ENCODE assay signal across 27 cellular contexts in genomic region chr4:1656986-1657385, GRCh38.
"Had no signal": no experiment of that assay in that cellular context is flagged by ENCODE, and none has a peak within 500 bp of the region (broad histone marks: within the 10 kb centered on the region; RNA-seq: fewer than 3 reads in every experiment).

No MANE protein-coding gene starts in this region.

- H3K4me1 Mint-ChIP-seq: naive thymus-derived CD4-positive, alpha-beta T cell; natural killer cell; neural crest cell; stimulated activated effector memory CD8-positive, alpha-beta T cell treated with anti-CD3 and anti-CD28 coated beads, Interleukin-12 subunit alpha, Interleukin-12 subunit beta, amount 100 ng/mL, for 72 hours had no signal

- ATAC-seq: naive thymus-derived CD4-positive, alpha-beta T cell; natural killer cell; pancreas; right cardiac atrium; right lobe of liver; stimulated activated effector memory CD8-positive, alpha-beta T cell treated with anti-CD3 and anti-CD28 coated beads, Interleukin-12 subunit alpha, Interleukin-12 subunit beta, amount 100 ng/mL, for 72 hours; stimulated activated naive B cell treated with anti-CD40 and anti-IgM and Interleukin-4, amounts not matched to agents 10 μg/mL and 1 μg/mL and 100 μg/mL, for 72 hours had no signal

- DNase-seq: naive thymus-derived CD4-positive, alpha-beta T cell; natural killer cell; nephron progenitor cell; occipital lobe; pancreas; retina; right lobe of liver; sigmoid colon; small intestine; stimulated activated CD4-positive, alpha-beta T cell treated with anti-CD3 and anti-CD28 coated beads, Interleukin-15, amount 100 ng/mL, for 24 hours; stimulated activated CD4-positive, alpha-beta T cell treated with anti-CD3 and anti-CD28 coated beads, Interleukin-2, amount 100 ng/mL, for 24 hours; stimulated activated CD4-positive, alpha-beta T cell treated with anti-CD3 and anti-CD28 coated beads, Interleukin-2, amount 100 ng/mL, for 48 hours; stimulated activated CD4-positive, alpha-beta T cell treated with anti-CD3 and anti-CD28 coated beads, Interleukin-4, amount 100 ng/mL, for 24 hours; stimulated activated naive B cell treated with anti-CD40 and anti-IgM and Interleukin-4, amounts not matched to agents 10 μg/mL and 1 μg/mL and 100 μg/mL, for 72 hours; stimulated activated naive CD4-positive, alpha-beta T cell treated with Interleukin-2 at 50 U/mL for 16 hours; stomach; thyroid gland; trophoblast cell had no signal

- H3K27ac Mint-ChIP-seq: naive thymus-derived CD4-positive, alpha-beta T cell; natural killer cell; stimulated activated naive B cell treated with anti-CD40 and anti-IgM and Interleukin-4, amounts not matched to agents 10 μg/mL and 1 μg/mL and 100 μg/mL, for 72 hours; stimulated activated naive CD8-positive, alpha-beta T cell treated with anti-CD3 and anti-CD28 coated beads, Interleukin-15, Interleukin-2, amounts not matched to agents 100 ng/mL and 50 ng/mL, for 24 hours had no signal

- H3K9me3 Mint-ChIP-seq: naive thymus-derived CD4-positive, alpha-beta T cell; natural killer cell; nephron progenitor cell; neural crest cell; stimulated activated effector memory CD8-positive, alpha-beta T cell treated with anti-CD3 and anti-CD28 coated beads, Interleukin-12 subunit alpha, Interleukin-12 subunit beta, amount 100 ng/mL, for 72 hours; stimulated activated naive B cell treated with anti-CD40 and anti-IgM and Interleukin-4, amounts not matched to agents 10 μg/mL and 1 μg/mL and 100 μg/mL, for 72 hours; stimulated activated naive CD8-positive, alpha-beta T cell treated with anti-CD3 and anti-CD28 coated beads, Interleukin-15, Interleukin-2, amounts not matched to agents 100 ng/mL and 50 ng/mL, for 24 hours had no signal

- H3K27me3 ChIP-seq: pancreas, right lobe of liver, sigmoid colon, stomach, thyroid gland, tibial nerve, upper lobe of left lung, vagina had no signal

- H3K27ac ChIP-seq: pancreas, prostate gland, right lobe of liver, sigmoid colon, stomach, thoracic aorta, thyroid gland, tibial nerve, upper lobe of left lung, vagina had no signal

- H3K4me1 ChIP-seq: pancreas, prostate gland, right lobe of liver, sigmoid colon, stomach, thyroid gland, tibial nerve, upper lobe of left lung, vagina had no signal

- H3K36me3 ChIP-seq: pancreas, prostate gland, right lobe of liver, thoracic aorta, thyroid gland, upper lobe of left lung, vagina had no signal

- H3K27me3 Mint-ChIP-seq: naive thymus-derived CD4-positive, alpha-beta T cell; stimulated activated naive B cell treated with anti-CD40 and anti-IgM and Interleukin-4, amounts not matched to agents 10 μg/mL and 1 μg/mL and 100 μg/mL, for 72 hours; stimulated activated naive CD8-positive, alpha-beta T cell treated with anti-CD3 and anti-CD28 coated beads, Interleukin-15, Interleukin-2, amounts not matched to agents 100 ng/mL and 50 ng/mL, for 24 hours had no signal

- H3K4me3 Mint-ChIP-seq: naive thymus-derived CD4-positive, alpha-beta T cell; natural killer cell; nephron progenitor cell; neural crest cell; stimulated activated effector memory CD8-positive, alpha-beta T cell treated with anti-CD3 and anti-CD28 coated beads, Interleukin-12 subunit alpha, Interleukin-12 subunit beta, amount 100 ng/mL, for 72 hours; stimulated activated naive B cell treated with anti-CD40 and anti-IgM and Interleukin-4, amounts not matched to agents 10 μg/mL and 1 μg/mL and 100 μg/mL, for 72 hours; stimulated activated naive CD8-positive, alpha-beta T cell treated with anti-CD3 and anti-CD28 coated beads, Interleukin-15, Interleukin-2, amounts not matched to agents 100 ng/mL and 50 ng/mL, for 24 hours had no signal

- H3K4me3 ChIP-seq: pancreas, prostate gland, right lobe of liver, sigmoid colon, stomach, thoracic aorta, thyroid gland, tibial nerve, upper lobe of left lung, vagina had no signal

- H3K36me3 Mint-ChIP-seq: naive thymus-derived CD4-positive, alpha-beta T cell; natural killer cell; stimulated activated effector memory CD8-positive, alpha-beta T cell treated with anti-CD3 and anti-CD28 coated beads, Interleukin-12 subunit alpha, Interleukin-12 subunit beta, amount 100 ng/mL, for 72 hours had no signal

- H3K9me3 ChIP-seq: pancreas, prostate gland, right lobe of liver, sigmoid colon, stomach, thoracic aorta, thyroid gland, tibial nerve, upper lobe of left lung, vagina had no signal
